8 cellular contexts compared by ENCODE assay signal in the genomic region with DNA sequence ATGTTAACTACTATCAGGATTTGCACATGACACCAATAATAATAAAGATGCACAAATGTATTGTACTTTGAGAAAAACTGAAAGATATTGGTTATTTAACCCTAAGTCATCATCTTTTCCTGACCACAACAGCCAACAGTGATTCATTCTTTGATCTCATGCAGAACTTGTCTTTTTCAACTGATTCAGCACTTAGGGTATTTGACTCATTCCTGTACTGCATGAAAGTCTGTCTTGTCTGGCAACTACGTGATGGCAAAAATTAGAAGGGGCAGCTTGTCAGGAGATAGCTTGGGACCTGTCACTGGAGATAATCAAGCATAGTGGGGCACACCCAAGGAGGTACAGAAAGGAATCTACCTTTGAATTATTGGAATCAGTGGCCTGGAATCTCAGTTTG.
DNase-seq lines count a peak whose midpoint lies in the region; ATAC-seq and TF ChIP-seq lines count a peak whose summit lies in the region.

No MANE protein-coding gene starts in this region.

- no peaks in the 10 kb centered on the region for H3K9me3 ChIP-seq in esophagus squamous epithelium

- ATAC-seq in GM19452 (IDR thresholded peaks at IDR 0.05; ENCODE audit: unreplicated experiment) (peak; percentile 85), HG03575 (IDR thresholded peaks at IDR 0.05; ENCODE audit: extremely low read depth, insufficient number of reproducible peaks, low FRiP score, unreplicated experiment) (peak; percentile 94), left lobe of liver (no peak)

- TF ChIP-seq POLR2A in esophagus squamous epithelium (IDR thresholded peaks at IDR 0.05): no peak

- no peak overlapping the region for H3K27ac ChIP-seq in esophagus squamous epithelium

- no peak for TF ChIP-seq CTCF in BJ (IDR thresholded peaks at IDR 0.05; ENCODE audit: insufficient read depth, low read depth, low read length)
- no peak for TF ChIP-seq CTCF in cardiac fibroblast (IDR thresholded peaks at IDR 0.05; ENCODE audit: low read depth, low read length)
- no peak for TF ChIP-seq CTCF in esophagus squamous epithelium (IDR thresholded peaks at IDR 0.05)

- intact Hi-C loops in esophagus squamous epithelium (cut with DNase I): no loop called here

- WGBS in esophagus squamous epithelium, 2 donors: 0 to 71% methylated on average over 1 of the region's 1 CpG

- CTCF ChIA-PET in BJ (lab: Yijun Ruan, JAX): interaction anchor here (0.7 to 1.2 kb wide), 2 partner anchors 10 to 92 kb away, joined by 3 to 4 read pairs; no protein-coding TSS in a partner anchor

- H3K4me3 ChIP-seq in BJ (ENCODE audit: low read depth, low read length) (no peak overlapping the region), cardiac fibroblast (replicated peaks in 1 of 2; ENCODE audit: low read depth in 2 of 2, low read length in 2 of 2) (no peak overlapping the region), esophagus squamous epithelium (no peak overlapping the region)

- DNase-seq in BJ (ENCODE audit: low read depth) (peak; percentile 23), cardiac fibroblast (ENCODE audit: low read depth in 2 of 2) (peak; percentile 52 to 92), DMS153 (lab: John Stamatoyannopoulos, UW) (no peak), left lobe of liver (ENCODE audit: low spot score) (no peak), NCI-H2107 (lab: John Stamatoyannopoulos, UW) (no peak), esophagus squamous epithelium (lab: John Stamatoyannopoulos, UW) (no peak)

- H3K27me3 ChIP-seq in BJ (ENCODE audit: control insufficient read depth, insufficient read depth, low read length): no peaks in the 10 kb centered on the region
- no peaks in the 10 kb centered on the region for H3K27me3 ChIP-seq in esophagus squamous epithelium

- POLR2A ChIA-PET in BJ (lab: Charles Lee): no interaction called here

- H3K36me3 ChIP-seq in BJ (ENCODE audit: control insufficient read depth, insufficient read depth, low read length) (no peaks in the 10 kb centered on the region), esophagus squamous epithelium (peaks cover 0 to 11% (median 0%) of the 10 kb centered on the region in 3 donors)

- H3K4me1 ChIP-seq in esophagus squamous epithelium: peaks cover 0 to 16% (median 4%) of the 10 kb centered on the region in 3 donors

Comparison
In these comparisons a context has a peak if more than half of its experiments do, and no peak if none do; other contexts are left out.
1. DNase-seq: peak in BJ (single experiment) and cardiac fibroblast (2 of 2); none in DMS153 (single experiment), left lobe of liver (single experiment), NCI-H2107 (single experiment) and esophagus squamous epithelium (single experiment).